21 cellular contexts compared by ENCODE assay signal in the genomic region with DNA sequence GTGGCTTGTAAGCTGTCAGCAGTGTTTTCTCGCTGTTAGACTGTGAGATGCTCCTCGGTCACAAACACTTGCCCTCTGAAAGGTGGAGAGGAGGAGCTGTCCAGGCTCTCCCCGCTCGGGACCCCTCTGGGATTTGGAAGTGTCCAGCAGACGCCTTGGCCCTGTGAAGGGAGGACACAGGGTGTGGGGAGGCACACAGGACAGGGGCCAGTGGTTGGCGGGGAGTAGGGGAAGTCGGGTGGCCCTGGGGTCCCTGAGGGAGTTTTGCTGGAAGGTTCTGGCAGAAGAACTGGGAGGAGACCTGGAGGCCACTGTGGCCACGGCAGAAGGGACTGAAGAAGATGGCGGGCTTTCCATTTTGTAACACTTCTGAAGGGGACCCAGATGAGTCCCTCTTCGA. TPM values are rescaled to one million over a fixed set of nuclear protein-coding genes. Genes with fewer than 3 reads are reported as not detected.
"Had no signal": no experiment of that assay in that cellular context is flagged by ENCODE, and none has a peak within 500 bp of the region (broad histone marks: within the 10 kb centered on the region; RNA-seq: fewer than 3 reads in every experiment).

No MANE protein-coding gene starts in this region.

- H3K36me3 ChIP-seq: heart left ventricle, neural progenitor cell, ovary had no signal

- H3K27me3 Mint-ChIP-seq: activated CD4-positive, alpha-beta memory T cell treated with anti-CD3 and anti-CD28 coated beads for 36 hours had no signal

- FAIRE-seq: frontal cortex had no signal

- H3K9me3 ChIP-seq: heart left ventricle, ovary had no signal

- H3K27me3 ChIP-seq: neural progenitor cell, ovary had no signal

- H3K36me3 Mint-ChIP-seq: activated CD4-positive, alpha-beta memory T cell treated with anti-CD3 and anti-CD28 coated beads for 36 hours; activated CD8-positive, alpha-beta memory T cell treated with anti-CD3 and anti-CD28 coated beads, Interleukin-2, amount 10 ng/mL, durations not matched to agents 7 days and 5 days; activated naive CD4-positive, alpha-beta T cell treated with anti-CD3 and anti-CD28 coated beads, Interleukin-2, amount 50 U/mL, for 72 hours; immature natural killer cell; naive B cell; neural progenitor cell; stimulated activated memory B cell treated with anti-CD40 and anti-IgM and Interleukin-4, amounts not matched to agents 10 μg/mL and 1 μg/mL and 100 μg/mL, for 72 hours had no signal

- H3K4me2 ChIP-seq: neural progenitor cell had no signal

- ATAC-seq: activated CD4-positive, alpha-beta T cell treated with anti-CD3 and anti-CD28 coated beads for 36 hours; activated CD8-positive, alpha-beta memory T cell treated with anti-CD3 and anti-CD28 coated beads, Interleukin-2, amount 10 ng/mL, durations not matched to agents 7 days and 5 days; activated naive CD4-positive, alpha-beta T cell treated with anti-CD3 and anti-CD28 coated beads, Interleukin-2, amount 50 U/mL, for 72 hours; heart left ventricle; stimulated activated memory B cell treated with anti-CD40 and anti-IgM and Interleukin-4, amounts not matched to agents 10 μg/mL and 1 μg/mL and 100 μg/mL, for 72 hours had no signal

- H3K4me3 Mint-ChIP-seq: activated CD4-positive, alpha-beta memory T cell treated with anti-CD3 and anti-CD28 coated beads for 36 hours; activated CD4-positive, alpha-beta T cell treated with anti-CD3 and anti-CD28 coated beads for 36 hours; activated CD8-positive, alpha-beta memory T cell treated with anti-CD3 and anti-CD28 coated beads, Interleukin-2, amount 10 ng/mL, durations not matched to agents 7 days and 5 days; brain; endodermal cell; immature natural killer cell; naive B cell; neural progenitor cell; stimulated activated memory B cell treated with anti-CD40 and anti-IgM and Interleukin-4, amounts not matched to agents 10 μg/mL and 1 μg/mL and 100 μg/mL, for 72 hours had no signal

- H3K4me1 ChIP-seq: neural progenitor cell had no signal

- H3K9ac ChIP-seq: neural progenitor cell had no signal

- H3K4me3 ChIP-seq: heart left ventricle, neural progenitor cell, ovary had no signal

- H3K4me1 Mint-ChIP-seq: activated CD4-positive, alpha-beta T cell treated with anti-CD3 and anti-CD28 coated beads for 36 hours; activated CD8-positive, alpha-beta memory T cell treated with anti-CD3 and anti-CD28 coated beads, Interleukin-2, amount 10 ng/mL, durations not matched to agents 7 days and 5 days; endodermal cell; immature natural killer cell; naive B cell; stimulated activated memory B cell treated with anti-CD40 and anti-IgM and Interleukin-4, amounts not matched to agents 10 μg/mL and 1 μg/mL and 100 μg/mL, for 72 hours had no signal

- H3K27ac Mint-ChIP-seq: activated CD4-positive, alpha-beta memory T cell treated with anti-CD3 and anti-CD28 coated beads for 36 hours; activated CD4-positive, alpha-beta T cell treated with anti-CD3 and anti-CD28 coated beads for 36 hours; activated CD8-positive, alpha-beta memory T cell treated with anti-CD3 and anti-CD28 coated beads, Interleukin-2, amount 10 ng/mL, durations not matched to agents 7 days and 5 days; activated naive CD4-positive, alpha-beta T cell treated with anti-CD3 and anti-CD28 coated beads, Interleukin-2, amount 50 U/mL, for 72 hours; activated T-helper 2 cell treated with anti-CD3 and anti-CD28 coated beads, Interferon-gamma antibody, Interleukin-2, Interleukin-4, amounts not matched to agents 10 μg/mL and 5 μg/mL and 100 μg/mL, durations not matched to agents 14 hours and 24 hours and 36 hours; brain; endodermal cell; immature natural killer cell; neural progenitor cell; stimulated activated memory B cell treated with anti-CD40 and anti-IgM and Interleukin-4, amounts not matched to agents 10 μg/mL and 1 μg/mL and 100 μg/mL, for 72 hours had no signal

- H3K27ac ChIP-seq: heart left ventricle, neural progenitor cell, ovary had no signal

- H2AFZ ChIP-seq: neural progenitor cell had no signal

- DNase-seq: activated CD4-positive, alpha-beta memory T cell treated with anti-CD3 and anti-CD28 coated beads for 36 hours; activated CD4-positive, alpha-beta T cell treated with anti-CD3 and anti-CD28 coated beads for 36 hours; activated CD8-positive, alpha-beta memory T cell treated with anti-CD3 and anti-CD28 coated beads, Interleukin-2, amount 10 ng/mL, durations not matched to agents 7 days and 5 days; activated T-cell treated with anti-CD3 and anti-CD28 coated beads, Interleukin-2, amount 50 U/mL, for 1 hour; amygdala; dermis blood vessel endothelial cell; endodermal cell; immature natural killer cell; mammary epithelial cell; naive B cell; stimulated activated CD4-positive, alpha-beta T cell treated with anti-CD3 and anti-CD28 coated beads, Interleukin-2, amount 100 ng/mL, for 48 hours; SW 1271; T-helper 9 cell had no signal

- H3K9me3 Mint-ChIP-seq: activated CD4-positive, alpha-beta memory T cell treated with anti-CD3 and anti-CD28 coated beads for 36 hours; activated naive CD4-positive, alpha-beta T cell treated with anti-CD3 and anti-CD28 coated beads, Interleukin-2, amount 50 U/mL, for 72 hours; activated T-helper 2 cell treated with anti-CD3 and anti-CD28 coated beads, Interferon-gamma antibody, Interleukin-2, Interleukin-4, amounts not matched to agents 10 μg/mL and 5 μg/mL and 100 μg/mL, durations not matched to agents 14 hours and 24 hours and 36 hours; brain; endodermal cell; immature natural killer cell; naive B cell; neural progenitor cell; stimulated activated memory B cell treated with anti-CD40 and anti-IgM and Interleukin-4, amounts not matched to agents 10 μg/mL and 1 μg/mL and 100 μg/mL, for 72 hours had no signal

RNA-seq across cellular contexts. Expression of a gene that starts 47.2 kb away (rescaled TPM):
- polyA plus RNA-seq: immature natural killer cell had no signal
